13 cellular contexts compared by ENCODE assay signal in the genomic region with DNA sequence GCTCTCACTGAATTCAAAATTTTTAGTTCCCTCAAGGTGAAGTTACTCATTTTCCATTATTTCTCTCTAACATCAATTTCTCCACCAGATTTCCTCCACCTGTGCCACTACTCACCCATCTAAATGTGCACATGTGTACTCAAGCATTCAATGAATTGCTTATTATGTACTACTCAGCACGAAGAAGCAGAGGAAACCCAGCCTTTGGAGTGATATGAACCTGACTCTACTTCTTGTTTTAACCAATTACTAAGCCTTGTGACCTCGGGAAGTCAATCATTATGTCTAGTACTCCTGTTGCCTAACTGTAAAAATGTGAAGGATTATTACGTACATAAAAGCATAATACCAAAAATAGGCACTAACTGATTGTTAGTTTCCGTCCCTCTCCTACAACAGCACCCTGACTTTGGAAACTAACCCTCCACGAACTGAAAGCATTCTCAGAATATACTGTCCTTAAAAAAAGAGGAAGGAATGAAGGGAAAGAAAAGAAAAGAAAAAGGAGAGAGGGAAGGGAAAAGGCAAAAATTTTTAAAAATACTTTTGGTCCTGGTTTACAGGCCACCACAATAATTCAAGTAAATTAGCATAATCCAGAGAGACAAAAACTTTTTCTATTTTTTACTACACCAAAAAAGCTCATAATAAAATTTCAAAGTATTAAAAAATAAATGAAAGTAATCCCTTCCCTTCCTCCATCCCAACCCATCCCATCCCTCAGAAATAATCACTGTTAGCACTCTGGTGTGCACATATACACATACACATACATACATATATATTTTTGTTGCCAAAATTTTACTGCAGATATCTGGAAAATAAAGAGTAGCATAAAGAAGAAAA. TPM values are rescaled to one million over a fixed set of nuclear protein-coding genes. Genes with fewer than 3 reads are reported as not detected.
DNase-seq lines count a peak whose midpoint lies in the region; ATAC-seq, FAIRE-seq and TF ChIP-seq lines count a peak whose summit lies in the region.
"Had no signal": no experiment of that assay in that cellular context is flagged by ENCODE, and none has a peak within 500 bp of the region (broad histone marks: within the 10 kb centered on the region; RNA-seq: fewer than 3 reads in every experiment).

No MANE protein-coding gene starts in this region.

- H3K27me3 Mint-ChIP-seq in stimulated activated naive CD8-positive, alpha-beta T cell treated with anti-CD3 and anti-CD28 coated beads, Interleukin-15, Interleukin-2, amounts not matched to agents 100 ng/mL and 50 ng/mL, for 24 hours, result no peaks in the 10 kb centered on the region
- H3K27me3 Mint-ChIP-seq in stimulated activated naive CD8-positive, alpha-beta T cell treated with anti-CD3 and anti-CD28 coated beads, Interleukin-15, amount 100 ng/mL, for 72 hours, result no peaks in the 10 kb centered on the region
- no peaks in the 10 kb centered on the region for H3K27me3 Mint-ChIP-seq in endodermal cell (ENCODE audit: insufficient read depth)

- 19 to 36% methylated on average over 5 of the region's 5 CpGs for WGBS in gastroesophageal sphincter (ENCODE audit: low coverage in 1 of 2), 2 donors
- WGBS in endodermal cell (ENCODE audit: insufficient coverage in 1 of 2, insufficient read length in 1 of 2), 2 experiments, result 75 to 97% methylated on average over 1 to 4 of the region's 5 CpGs

- no peak overlapping the region for H3K9ac ChIP-seq in endodermal cell (ENCODE audit: extremely low read depth, low read length, poor library complexity, severe bottlenecking)
- H3K9ac ChIP-seq: parathyroid adenoma had no signal

- TF ChIP-seq POLR2A in gastroesophageal sphincter (IDR thresholded peaks at IDR 0.05), result no peak

- TF ChIP-seq CTCF in gastroesophageal sphincter (IDR thresholded peaks at IDR 0.05) (no peak), endodermal cell (conservative IDR thresholded peaks at IDR 0.05) (no peak), GM20000 (IDR thresholded peaks at IDR 0.05; ENCODE audit: extremely low read depth, missing control alignments) (no peak)

- FAIRE-seq in RCC 7860 (lab: Jason Lieb, UNC), result peak; percentile 30

- H3K27me3 ChIP-seq in gastroesophageal sphincter (no peaks in the 10 kb centered on the region), endodermal cell (ENCODE audit: control insufficient read depth, insufficient read depth, low read length, poor library complexity, severe bottlenecking) (no peaks in the 10 kb centered on the region)
- H3K27me3 ChIP-seq: gastrocnemius medialis had no signal

- H3K9me3 ChIP-seq in gastroesophageal sphincter (no peaks in the 10 kb centered on the region), endodermal cell (ENCODE audit: control insufficient read depth, low read length) (no peaks in the 10 kb centered on the region)
- H3K9me3 ChIP-seq: gastrocnemius medialis had no signal

- H3K27ac Mint-ChIP-seq in stimulated activated naive CD8-positive, alpha-beta T cell treated with anti-CD3 and anti-CD28 coated beads, Interleukin-15, Interleukin-2, amounts not matched to agents 100 ng/mL and 50 ng/mL, for 24 hours, result peak overlapping the region; percentile 75
- H3K27ac Mint-ChIP-seq in stimulated activated naive CD8-positive, alpha-beta T cell treated with anti-CD3 and anti-CD28 coated beads, Interleukin-15, amount 100 ng/mL, for 72 hours, result no peak overlapping the region
- H3K27ac Mint-ChIP-seq in endodermal cell, result no peak overlapping the region

- H3K4me1 ChIP-seq in gastroesophageal sphincter, result peaks cover 38 to 98% (median 45%) of the 10 kb centered on the region in 3 donors
- no peaks in the 10 kb centered on the region for H3K4me1 ChIP-seq in endodermal cell (ENCODE audit: control insufficient read depth, insufficient read depth, low read length)

- peaks cover 25% of the 10 kb centered on the region for H3K36me3 Mint-ChIP-seq in stimulated activated naive CD8-positive, alpha-beta T cell treated with anti-CD3 and anti-CD28 coated beads, Interleukin-15, Interleukin-2, amounts not matched to agents 100 ng/mL and 50 ng/mL, for 24 hours (ENCODE audit: low read depth)
- H3K36me3 Mint-ChIP-seq in endodermal cell (ENCODE audit: low read depth), result peaks cover 17% of the 10 kb centered on the region

- no peak for DNase-seq in stimulated activated naive CD8-positive, alpha-beta T cell treated with anti-CD3 and anti-CD28 coated beads, Interleukin-15, amount 100 ng/mL, for 72 hours
- no peak for DNase-seq in RCC 7860 (ENCODE audit: low spot score)
- DNase-seq in endodermal cell, result no peak
- DNase-seq in DMS153 (lab: John Stamatoyannopoulos, UW), result no peak
- no peak for DNase-seq in GM20000 (ENCODE audit: low spot score)
- DNase-seq: activated naive CD4-positive, alpha-beta T cell; gastrocnemius medialis; GDM1; substantia nigra had no signal

- TF ChIP-seq EP300 in gastroesophageal sphincter (IDR thresholded peaks at IDR 0.05), result no peak

- peaks cover 97% of the 10 kb centered on the region for H3K4me1 Mint-ChIP-seq in stimulated activated naive CD8-positive, alpha-beta T cell treated with anti-CD3 and anti-CD28 coated beads, Interleukin-15, Interleukin-2, amounts not matched to agents 100 ng/mL and 50 ng/mL, for 24 hours (ENCODE audit: low read depth)
- H3K4me1 Mint-ChIP-seq in stimulated activated naive CD8-positive, alpha-beta T cell treated with anti-CD3 and anti-CD28 coated beads, Interleukin-15, amount 100 ng/mL, for 72 hours, result peaks cover 99% of the 10 kb centered on the region
- peaks cover 42% of the 10 kb centered on the region for H3K4me1 Mint-ChIP-seq in endodermal cell

- no peak for ATAC-seq in stimulated activated naive CD8-positive, alpha-beta T cell treated with anti-CD3 and anti-CD28 coated beads, Interleukin-15, amount 100 ng/mL, for 72 hours
- ATAC-seq in gastroesophageal sphincter (no peak), HG03025 (IDR thresholded peaks at IDR 0.05; ENCODE audit: low FRiP score, unreplicated experiment) (no peak)
- ATAC-seq: gastrocnemius medialis had no signal

- H3K4me3 ChIP-seq in gastroesophageal sphincter, result no peak overlapping the region
- H3K4me3 ChIP-seq in endodermal cell (ENCODE audit: low read length), result no peak overlapping the region
- H3K4me3 ChIP-seq: gastrocnemius medialis had no signal

- H3K27ac ChIP-seq in gastroesophageal sphincter (peak overlapping the region in 3 of 4 donors; percentile 15 to 66 (median 53)), endodermal cell (ENCODE audit: low read depth, low read length) (no peak overlapping the region)
- H3K27ac ChIP-seq: parathyroid adenoma had no signal

- H3K36me3 ChIP-seq in gastroesophageal sphincter, result no peaks in the 10 kb centered on the region
- H3K36me3 ChIP-seq in endodermal cell (ENCODE audit: control insufficient read depth, insufficient read depth, low read length), result no peaks in the 10 kb centered on the region
- H3K36me3 ChIP-seq: gastrocnemius medialis had no signal

- H3K9me3 Mint-ChIP-seq in stimulated activated naive CD8-positive, alpha-beta T cell treated with anti-CD3 and anti-CD28 coated beads, Interleukin-15, Interleukin-2, amounts not matched to agents 100 ng/mL and 50 ng/mL, for 24 hours, result no peaks in the 10 kb centered on the region
- H3K9me3 Mint-ChIP-seq in stimulated activated naive CD8-positive, alpha-beta T cell treated with anti-CD3 and anti-CD28 coated beads, Interleukin-15, amount 100 ng/mL, for 72 hours, result no peaks in the 10 kb centered on the region
- H3K9me3 Mint-ChIP-seq in endodermal cell, result peaks cover 6% of the 10 kb centered on the region

- H3K4me3 Mint-ChIP-seq in stimulated activated naive CD8-positive, alpha-beta T cell treated with anti-CD3 and anti-CD28 coated beads, Interleukin-15, Interleukin-2, amounts not matched to agents 100 ng/mL and 50 ng/mL, for 24 hours, result no peak overlapping the region
- peak overlapping the region in 1 of 2 donors; percentile 20 for H3K4me3 Mint-ChIP-seq in stimulated activated naive CD8-positive, alpha-beta T cell treated with anti-CD3 and anti-CD28 coated beads, Interleukin-15, amount 100 ng/mL, for 72 hours
- H3K4me3 Mint-ChIP-seq in endodermal cell, result no peak overlapping the region

RNA-seq across cellular contexts. Expression of a gene that starts 53.6 kb away (rescaled TPM):
- total RNA-seq in gastroesophageal sphincter, result 10 to 100 TPM; 57.7 to 91.2 (median 75.1) TPM
- 100 to 1,000 TPM; 137 to 144 TPM for total RNA-seq in endodermal cell
- polyA plus RNA-seq in endodermal cell (2013, experiment 1 of 2), result 51.0 TPM
- 47.0 TPM for polyA plus RNA-seq in endodermal cell (2013, experiment 2 of 2)
